Comparison of ENCODE assay signal across 13 cellular contexts in the genomic region with DNA sequence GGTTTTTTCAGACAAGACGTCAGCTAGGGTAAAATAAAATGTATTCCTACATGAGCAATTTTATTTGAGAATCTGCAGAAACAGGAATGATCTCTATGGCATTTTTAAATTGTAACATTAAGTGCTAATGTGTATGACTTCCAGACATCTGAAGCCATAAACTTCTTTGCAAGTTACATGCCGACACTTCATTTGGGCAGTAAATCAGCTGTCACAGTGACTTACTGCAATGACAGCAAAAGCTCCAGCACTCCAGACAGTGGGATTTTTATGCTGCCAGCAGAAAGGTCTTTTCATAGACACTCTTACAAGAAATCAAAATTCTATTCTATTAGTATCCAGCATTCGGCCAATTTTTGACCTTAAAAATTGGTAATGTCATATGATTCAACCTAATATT.
"Had no signal": no experiment of that assay in that cellular context is flagged by ENCODE, and none has a peak within 500 bp of the region (broad histone marks: within the 10 kb centered on the region; RNA-seq: fewer than 3 reads in every experiment).

No MANE protein-coding gene starts in this region.

- H3K27ac Mint-ChIP-seq: activated CD4-positive, alpha-beta memory T cell treated with anti-CD3 and anti-CD28 coated beads for 36 hours; activated naive CD4-positive, alpha-beta T cell treated with anti-CD3 and anti-CD28 coated beads for 36 hours; activated naive CD8-positive, alpha-beta T cell treated with anti-CD3 and anti-CD28 coated beads, Interleukin-2, amount 10 ng/mL, durations not matched to agents 7 days and 5 days; mesothelial cell of epicardium; T-helper 1 cell treated with Interleukin-12 subunit alpha and Interleukin-12 subunit beta and Interleukin-4 antibody, amounts not matched to agents 30 μg/mL and 1 μg/mL, for 36 hours had no signal

- H3K36me3 ChIP-seq: left lung, ovary, right atrium auricular region, tibial artery had no signal

- H3K4me3 ChIP-seq: left lung, ovary, psoas muscle, right atrium auricular region, tibial artery had no signal

- H3K9me3 Mint-ChIP-seq: activated CD4-positive, alpha-beta memory T cell treated with anti-CD3 and anti-CD28 coated beads for 36 hours; activated naive CD4-positive, alpha-beta T cell treated with anti-CD3 and anti-CD28 coated beads for 36 hours; activated naive CD8-positive, alpha-beta T cell treated with anti-CD3 and anti-CD28 coated beads, Interleukin-2, amount 10 ng/mL, durations not matched to agents 7 days and 5 days; naive thymus-derived CD8-positive, alpha-beta T cell; stimulated activated naive CD8-positive, alpha-beta T cell treated with anti-CD3 and anti-CD28 coated beads, Interleukin-15, amount 100 ng/mL, for 72 hours; T-helper 1 cell treated with Interleukin-12 subunit alpha and Interleukin-12 subunit beta and Interleukin-4 antibody, amounts not matched to agents 30 μg/mL and 1 μg/mL, for 36 hours had no signal

- H3K4me3 Mint-ChIP-seq: activated CD4-positive, alpha-beta memory T cell treated with anti-CD3 and anti-CD28 coated beads for 36 hours; activated naive CD8-positive, alpha-beta T cell treated with anti-CD3 and anti-CD28 coated beads, Interleukin-2, amount 10 ng/mL, durations not matched to agents 7 days and 5 days; mesothelial cell of epicardium; T-helper 1 cell treated with Interleukin-12 subunit alpha and Interleukin-12 subunit beta and Interleukin-4 antibody, amounts not matched to agents 30 μg/mL and 1 μg/mL, for 36 hours had no signal

- H3K9me3 ChIP-seq: left lung, ovary, psoas muscle, right atrium auricular region, tibial artery had no signal

- H3K36me3 Mint-ChIP-seq: activated CD4-positive, alpha-beta memory T cell treated with anti-CD3 and anti-CD28 coated beads for 36 hours; activated naive CD8-positive, alpha-beta T cell treated with anti-CD3 and anti-CD28 coated beads, Interleukin-2, amount 10 ng/mL, durations not matched to agents 7 days and 5 days; naive thymus-derived CD8-positive, alpha-beta T cell had no signal

- H3K27ac ChIP-seq: left lung, ovary, psoas muscle, right atrium auricular region had no signal

- H3K27me3 ChIP-seq: ovary, right atrium auricular region, tibial artery had no signal

- DNase-seq: kidney, left lung, psoas muscle had no signal
